ENCODE assay signal across 19 cellular contexts in the genomic region with DNA sequence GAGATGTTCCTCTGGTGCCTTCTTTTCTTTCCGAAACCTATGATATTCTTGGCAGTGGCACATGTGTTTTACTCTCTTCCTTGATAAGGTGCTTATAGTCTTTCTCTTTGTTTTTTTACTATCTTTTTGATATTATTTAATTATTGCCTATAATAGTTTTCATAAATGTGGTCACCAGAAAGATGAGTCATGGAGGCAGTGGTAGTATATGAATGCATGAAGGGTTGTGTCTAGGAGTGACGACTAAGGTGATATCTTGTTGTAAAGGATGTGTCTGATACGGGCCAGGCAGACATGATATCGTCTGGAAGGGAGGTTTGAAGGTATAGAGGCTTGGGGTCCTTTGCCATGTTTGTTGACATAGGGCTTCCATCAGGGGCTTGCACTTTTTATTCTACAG.
"Had no signal": no experiment of that assay in that cellular context is flagged by ENCODE, and none has a peak within 500 bp of the region (broad histone marks: within the 10 kb centered on the region; RNA-seq: fewer than 3 reads in every experiment).

No MANE protein-coding gene starts in this region.

- DNase-seq: activated CD4-positive, alpha-beta T cell treated with anti-CD3 and anti-CD28 coated beads for 1 hour; activated gamma-delta T cell; activated T-cell treated with anti-CD3 and anti-CD28 coated beads, Interleukin-2, amount 50 U/mL, for 72 hours; effector CD8-positive, alpha-beta T cell; foreskin melanocyte; glutamatergic neuron; left lung; midbrain; nephron progenitor cell; nucleus accumbens; stimulated activated CD4-positive, alpha-beta T cell treated with anti-CD3 and anti-CD28 coated beads, Interleukin-12 subunit alpha, Interleukin-12 subunit beta, amount 100 ng/mL, for 4 hours; stimulated activated CD4-positive, alpha-beta T cell treated with anti-CD3 and anti-CD28 coated beads, Interleukin-1b, Interleukin-23, amount 100 ng/mL, for 48 hours; stimulated activated CD8-positive, alpha-beta memory T cell treated with anti-CD3 and anti-CD28 coated beads, Interleukin-4, amount 100 ng/mL, for 48 hours; stimulated activated naive CD8-positive, alpha-beta T cell treated with anti-CD3 and anti-CD28 coated beads, Interleukin-15, Interleukin-2, amounts not matched to agents 100 U/mL and 50 U/mL, for 24 hours; transverse colon had no signal

- ATAC-seq: activated T-cell treated with anti-CD3 and anti-CD28 coated beads, Interleukin-2, amount 50 U/mL, for 72 hours; left lung; stimulated activated naive CD8-positive, alpha-beta T cell treated with anti-CD3 and anti-CD28 coated beads, Interleukin-15, Interleukin-2, amounts not matched to agents 100 U/mL and 50 U/mL, for 24 hours had no signal

- H3K4me3 Mint-ChIP-seq: activated T-cell treated with anti-CD3 and anti-CD28 coated beads, Interleukin-2, amount 50 U/mL, for 72 hours; nephron progenitor cell; T-helper 1 cell treated with Interleukin-12 subunit alpha and Interleukin-12 subunit beta and Interleukin-4 antibody, amounts not matched to agents 30 μg/mL and 1 μg/mL, for 36 hours had no signal

- H3K9me3 Mint-ChIP-seq: activated T-cell treated with anti-CD3 and anti-CD28 coated beads, Interleukin-2, amount 50 U/mL, for 72 hours; nephron progenitor cell; T-helper 1 cell treated with Interleukin-12 subunit alpha and Interleukin-12 subunit beta and Interleukin-4 antibody, amounts not matched to agents 30 μg/mL and 1 μg/mL, for 36 hours had no signal

- H3K9me3 ChIP-seq: adrenal gland, left lung, transverse colon had no signal

- H3K36me3 Mint-ChIP-seq: activated naive CD4-positive, alpha-beta T cell treated with anti-CD3 and anti-CD28 coated beads, Interleukin-2, amount 50 U/mL, for 72 hours had no signal

- H3K4me3 ChIP-seq: adrenal gland, left lung, transverse colon had no signal

- H3K4me1 ChIP-seq: left lung had no signal

- H3K36me3 ChIP-seq: adrenal gland, left lung, transverse colon had no signal

- H3K27ac Mint-ChIP-seq: activated naive CD4-positive, alpha-beta T cell treated with anti-CD3 and anti-CD28 coated beads, Interleukin-2, amount 50 U/mL, for 72 hours; activated T-cell treated with anti-CD3 and anti-CD28 coated beads, Interleukin-2, amount 50 U/mL, for 72 hours; T-helper 1 cell treated with Interleukin-12 subunit alpha and Interleukin-12 subunit beta and Interleukin-4 antibody, amounts not matched to agents 30 μg/mL and 1 μg/mL, for 36 hours had no signal

- H3K27me3 ChIP-seq: adrenal gland, left lung, transverse colon had no signal

- H3K27ac ChIP-seq: adrenal gland, left lung, VCaP had no signal
